8 cellular contexts compared by ENCODE assay signal in genomic region chr5:172770675-172771438, GRCh38. TPM values are rescaled to one million over a fixed set of nuclear protein-coding genes. Genes with fewer than 3 reads are reported as not detected.
DNase-seq lines count a peak whose midpoint lies in the region; ATAC-seq and TF ChIP-seq lines count a peak whose summit lies in the region.

A gene with protein sequence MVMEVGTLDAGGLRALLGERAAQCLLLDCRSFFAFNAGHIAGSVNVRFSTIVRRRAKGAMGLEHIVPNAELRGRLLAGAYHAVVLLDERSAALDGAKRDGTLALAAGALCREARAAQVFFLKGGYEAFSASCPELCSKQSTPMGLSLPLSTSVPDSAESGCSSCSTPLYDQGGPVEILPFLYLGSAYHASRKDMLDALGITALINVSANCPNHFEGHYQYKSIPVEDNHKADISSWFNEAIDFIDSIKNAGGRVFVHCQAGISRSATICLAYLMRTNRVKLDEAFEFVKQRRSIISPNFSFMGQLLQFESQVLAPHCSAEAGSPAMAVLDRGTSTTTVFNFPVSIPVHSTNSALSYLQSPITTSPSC (minus strand): TSS chr5:172771195. CDS start chr5:172770952, 243 bp downstream.

- H3K9me3 Mint-ChIP-seq in activated CD4-positive, alpha-beta T cell treated with anti-CD3 and anti-CD28 coated beads for 36 hours (ENCODE audit: low read depth): no peaks in the 10 kb centered on the region
- no peaks in the 10 kb centered on the region for H3K9me3 Mint-ChIP-seq in chondrocyte (ENCODE audit: low read depth)

- H3K4me1 Mint-ChIP-seq in activated CD4-positive, alpha-beta T cell treated with anti-CD3 and anti-CD28 coated beads for 36 hours: peaks cover 67% of the 10 kb centered on the region
- H3K4me1 Mint-ChIP-seq in chondrocyte (ENCODE audit: low read depth): peaks cover 72% of the 10 kb centered on the region

- H3K27ac Mint-ChIP-seq in activated CD4-positive, alpha-beta T cell treated with anti-CD3 and anti-CD28 coated beads for 36 hours: peak within 1 kb of the TSS; percentile 97
- H3K27ac Mint-ChIP-seq in chondrocyte (ENCODE audit: unreplicated experiment): peak within 1 kb of the TSS; percentile 99

- TF ChIP-seq CTCF in chondrocyte (IDR thresholded peaks at IDR 0.05): peak; percentile 76

- DNase-seq in Ammon's horn (ENCODE audit: low spot score) (peak; percentile 99), NCI-H446 treated with DMSO at 0.1 percent for 48 hours (lab: John Stamatoyannopoulos, UW) (peak; percentile 89), chondrocyte (ENCODE audit: low spot score) (peak; percentile 99), kidney glomerular epithelial cell (lab: John Stamatoyannopoulos, UW) (peak; percentile 96)
- DNase-seq in activated CD4-positive, alpha-beta T cell treated with anti-CD3 and anti-CD28 coated beads for 36 hours: peak; percentile 99
- peak; percentile 94 to 97 for DNase-seq in stimulated activated CD4-positive, alpha-beta T cell treated with anti-CD3 and anti-CD28 coated beads, Interleukin-15, amount 100 ng/mL, for 48 hours (ENCODE audit: low read depth in 2 of 2)

- intact Hi-C loops in activated CD4-positive, alpha-beta T cell treated with anti-CD3 and anti-CD28 coated beads for 36 hours (cut with DNase I, micrococcal nuclease): loop anchor here in 1 of 2 experiments (1.0 to 10.0 kb wide), 10 partner anchors 161 to 1384 kb away; partner anchors contain the start of genes BNIP1, CPEB4, CREBRF and FBXW11

- POLR2A ChIA-PET in activated CD4-positive, alpha-beta T cell treated with anti-CD3 and anti-CD28 coated beads for 36 hours (lab: Charles Lee): interaction anchor here (0.6 to 3.1 kb wide), 6 partner anchors 9 to 72 kb away, joined by 3 to 19 read pairs (median 4); no protein-coding TSS in a partner anchor

- CTCF ChIA-PET in activated CD4-positive, alpha-beta T cell treated with anti-CD3 and anti-CD28 coated beads for 36 hours (lab: Charles Lee): interaction anchor here (0.7 to 2.9 kb wide), 5 partner anchors 10 to 213 kb away, joined by 3 to 16 read pairs (median 4); partner anchors contain the start of gene ATP6V0E1

- peak within 1 kb of the TSS; percentile 82 for H3K4me3 Mint-ChIP-seq in activated CD4-positive, alpha-beta T cell treated with anti-CD3 and anti-CD28 coated beads for 36 hours
- H3K4me3 Mint-ChIP-seq in chondrocyte (ENCODE audit: unreplicated experiment): peak within 1 kb of the TSS; percentile 95

- H3K36me3 Mint-ChIP-seq in activated CD4-positive, alpha-beta T cell treated with anti-CD3 and anti-CD28 coated beads for 36 hours (ENCODE audit: low read depth): peaks cover 23% of the 10 kb centered on the region
- peaks cover 30% of the 10 kb centered on the region for H3K36me3 Mint-ChIP-seq in chondrocyte (ENCODE audit: low read depth)

- no peaks in the 10 kb centered on the region for H3K27me3 Mint-ChIP-seq in activated CD4-positive, alpha-beta T cell treated with anti-CD3 and anti-CD28 coated beads for 36 hours
- no peaks in the 10 kb centered on the region for H3K27me3 Mint-ChIP-seq in chondrocyte (ENCODE audit: low read depth)

- ATAC-seq in GM19043 (IDR thresholded peaks at IDR 0.05; ENCODE audit: low read depth, unreplicated experiment) (peak; percentile 47), HG03354 (IDR thresholded peaks at IDR 0.05; ENCODE audit: poor library complexity, severe bottlenecking, unreplicated experiment) (peak; percentile 69)
- peak; percentile 60 for ATAC-seq in activated CD4-positive, alpha-beta T cell treated with anti-CD3 and anti-CD28 coated beads for 36 hours

RNA-seq across cellular contexts. Expression of the gene that starts here (rescaled TPM):
- total RNA-seq in activated CD4-positive, alpha-beta T cell treated with anti-CD3 and anti-CD28 coated beads for 36 hours: 1 to 10 TPM; 6.7 to 7.4 TPM
- 91.5 to 171 TPM (median 150 TPM) in 3 replicates for total RNA-seq in chondrocyte

Comparison
In these comparisons a context has a peak if more than half of its experiments do, and no peak if none do; other contexts are left out.
1. Peak in every context shown above with its lines: DNase-seq and ATAC-seq.
2. RNA of the gene that starts here (total RNA-seq): 91.5 to 171 TPM in chondrocyte; 6.7 to 7.4 TPM in activated CD4-positive, alpha-beta T cell treated with anti-CD3 and anti-CD28 coated beads for 36 hours; every median in the first group is over 10 times any median in the second.